In genomic region chr11:94757037-94757681, GRCh38 we compare ENCODE assay signal across 21 cellular contexts. TPM values are rescaled to one million over a fixed set of nuclear protein-coding genes. Genes with fewer than 3 reads are reported as not detected.
DNase-seq lines count a peak whose midpoint lies in the region; ATAC-seq and TF ChIP-seq lines count a peak whose summit lies in the region.
"Had no signal": no experiment of that assay in that cellular context is flagged by ENCODE, and none has a peak within 500 bp of the region (broad histone marks: within the 10 kb centered on the region; RNA-seq: fewer than 3 reads in every experiment).

No MANE protein-coding gene starts in this region.

- ATAC-seq in GM18498 (IDR thresholded peaks at IDR 0.05; ENCODE audit: unreplicated experiment) (peak; percentile 53), GM19397 (IDR thresholded peaks at IDR 0.05; ENCODE audit: unreplicated experiment) (peak; percentile 68), HG03135 (IDR thresholded peaks at IDR 0.05; ENCODE audit: unreplicated experiment) (peak; percentile 73), GM19023 (IDR thresholded peaks at IDR 0.05; ENCODE audit: unreplicated experiment) (no peak)
- ATAC-seq: GM12878, heart right ventricle, lower lobe of right lung, sciatic nerve had no signal

- peak overlapping the region; percentile 33 for H3K4me2 ChIP-seq in OCI-LY3 (ENCODE audit: low read length)

- peaks cover 6% of the 10 kb centered on the region for H3K4me1 ChIP-seq in OCI-LY3 (ENCODE audit: low read length)
- peaks cover 6% of the 10 kb centered on the region for H3K4me1 ChIP-seq in vagina
- H3K4me1 ChIP-seq: lower lobe of right lung, parathyroid adenoma had no signal

- H3K27me3 ChIP-seq in OCI-LY3 (ENCODE audit: low read depth, low read length), result peaks cover 18% of the 10 kb centered on the region
- H3K27me3 ChIP-seq in vagina, result no peaks in the 10 kb centered on the region
- H3K27me3 ChIP-seq: heart right ventricle had no signal

- no peak for DNase-seq in activated CD4-positive, alpha-beta T cell treated with anti-CD3 and anti-CD28 coated beads for 4 hours
- DNase-seq in NK-92 treated with Interleukin-12 subunit alpha and Interleukin-12 subunit beta, amount 100 ng/mL, for 24 hours (lab: John Stamatoyannopoulos, UW), result no peak
- no peak for DNase-seq in vagina (ENCODE audit: extremely low spot score in 2 of 2)
- DNase-seq: activated CD4-positive, alpha-beta T cell treated with anti-CD3 and anti-CD28 coated beads, Interleukin-2, amount 50 U/mL, for 1 hour; activated CD8-positive, alpha-beta memory T cell treated with anti-CD3 and anti-CD28 coated beads, Interleukin-2, amount 50 U/mL, for 48 hours; C1 segment of cervical spinal cord; GF-D8; heart right ventricle; lower lobe of right lung; NCI-H1417; NCI-H345; trophoblast cell had no signal

- no peak overlapping the region for H3K27ac ChIP-seq in OCI-LY3 (ENCODE audit: low read length)
- H3K27ac ChIP-seq in vagina, result no peak overlapping the region
- H3K27ac ChIP-seq: heart right ventricle, lower lobe of right lung, parathyroid adenoma, RWPE1 had no signal

- no peaks in the 10 kb centered on the region for H3K36me3 ChIP-seq in OCI-LY3 (replicated peaks; ENCODE audit: low read depth, low read length)
- no peaks in the 10 kb centered on the region for H3K36me3 ChIP-seq in vagina
- H3K36me3 ChIP-seq: heart right ventricle, lower lobe of right lung had no signal

- TF ChIP-seq CTCF in OCI-LY3 (IDR thresholded peaks at IDR 0.05; ENCODE audit: low read depth, low read length), result no peak
- no peak for TF ChIP-seq CTCF in vagina (IDR thresholded peaks at IDR 0.05)

- H3K4me3 ChIP-seq in OCI-LY3 (ENCODE audit: low read length) (no peak overlapping the region), vagina (no peak overlapping the region)
- H3K4me3 ChIP-seq: GM12878, heart right ventricle, lower lobe of right lung had no signal

- H3K9me3 ChIP-seq in OCI-LY3 (ENCODE audit: insufficient read depth, low read length), result no peaks in the 10 kb centered on the region
- H3K9me3 ChIP-seq in vagina, result no peaks in the 10 kb centered on the region
- H3K9me3 ChIP-seq: heart right ventricle, lower lobe of right lung had no signal

- no peaks in the 10 kb centered on the region for H3K79me2 ChIP-seq in OCI-LY3 (ENCODE audit: low read length)
- H3K79me2 ChIP-seq: parathyroid adenoma had no signal

- no peak for TF ChIP-seq POLR2A in vagina (IDR thresholded peaks at IDR 0.05)

- intact Hi-C loops in vagina (cut with DNase I), result no loop called here

- H4K20me1 ChIP-seq in OCI-LY3 (ENCODE audit: insufficient read depth, low read length), result no peaks in the 10 kb centered on the region

- no peak overlapping the region for H3K9ac ChIP-seq in OCI-LY3 (ENCODE audit: low read length)
- H3K9ac ChIP-seq: parathyroid adenoma had no signal

- peak overlapping the region; percentile 48 for H2AFZ ChIP-seq in OCI-LY3 (ENCODE audit: low read depth, low read length)
- H2AFZ ChIP-seq: parathyroid adenoma had no signal

RNA-seq across cellular contexts. Expression of gene AMOTL1, which starts 11.0 kb away (rescaled TPM):
- 45.7 TPM for total RNA-seq in vagina
